ENCODE assay signal across 13 cellular contexts in the genomic region with DNA sequence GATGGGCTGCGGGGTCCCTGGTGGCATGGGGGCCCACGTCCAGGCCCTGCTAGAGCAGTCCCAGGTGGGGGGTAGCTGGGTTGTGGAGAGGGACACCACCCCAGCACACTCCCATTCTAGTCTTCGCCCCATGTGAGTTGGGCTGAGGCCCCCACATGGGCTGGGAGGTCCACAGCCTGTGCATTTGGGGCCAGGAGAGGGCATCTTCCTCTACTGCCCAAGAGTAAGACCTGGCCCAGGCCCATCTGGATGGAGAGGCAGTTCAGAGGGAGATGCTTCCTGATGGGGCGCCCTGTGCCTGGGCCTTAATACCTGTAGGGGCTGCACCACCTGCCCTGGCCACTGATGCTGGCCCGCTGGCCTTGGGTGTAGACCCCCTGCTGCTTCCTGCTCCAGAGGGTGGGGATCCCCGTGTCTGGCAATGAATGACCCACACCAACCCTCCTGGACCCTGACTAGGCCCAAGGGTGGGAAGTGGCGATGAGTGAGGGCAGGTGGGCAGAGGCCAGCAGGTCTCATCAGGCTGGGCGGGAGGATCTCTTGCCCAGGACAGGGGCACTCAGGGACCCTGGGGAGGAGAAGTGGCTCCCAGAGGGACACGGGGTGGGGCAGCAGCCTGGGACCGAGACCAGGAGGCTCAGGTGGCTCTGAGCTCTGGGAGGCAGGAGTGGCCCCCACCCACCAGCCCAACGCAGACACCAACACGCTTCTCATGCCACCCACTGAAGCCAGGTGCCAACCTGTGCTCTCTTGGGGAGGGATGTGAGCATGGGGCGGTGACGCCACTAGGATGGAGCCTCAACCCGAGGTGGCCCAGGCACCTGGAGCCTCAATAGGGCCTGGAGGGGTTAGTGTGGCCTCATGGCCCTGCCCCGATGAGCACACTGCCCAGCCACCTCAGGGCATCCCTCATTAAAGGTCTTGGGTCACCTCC. TPM values are rescaled to one million over a fixed set of nuclear protein-coding genes. Genes with fewer than 3 reads are reported as not detected.
A peak's percentile ranks its signal among the peaks of the same experiment; 100 is the strongest.
DNase-seq lines count a peak whose midpoint lies in the region; ATAC-seq, FAIRE-seq and TF ChIP-seq lines count a peak whose summit lies in the region.
"Had no signal": no experiment of that assay in that cellular context is flagged by ENCODE, and none has a peak within 500 bp of the region (broad histone marks: within the 10 kb centered on the region; RNA-seq: fewer than 3 reads in every experiment).

No MANE protein-coding gene starts in this region.

- H3K4me1 ChIP-seq in ascending aorta (peaks cover 16 to 20% of the 10 kb centered on the region in 2 donors), mesenchymal stem cell (ENCODE audit: control insufficient read depth, insufficient read depth, low read depth, low read length) (peaks cover 33% of the 10 kb centered on the region), uterus (peaks cover 0 to 4% of the 10 kb centered on the region in 2 donors), foreskin keratinocyte (peaks cover 23% of the 10 kb centered on the region)

- no peak overlapping the region for H4K91ac ChIP-seq in mesenchymal stem cell (ENCODE audit: low read length)

- no peak overlapping the region for H3K4me3 ChIP-seq in ascending aorta
- no peak overlapping the region for H3K4me3 ChIP-seq in mesenchymal stem cell (ENCODE audit: insufficient read depth in 1 of 2, low read depth in 1 of 2, low read length in 2 of 2)
- H3K4me3 ChIP-seq in uterus = no peak overlapping the region
- H3K4me3 ChIP-seq: GM12878, testis had no signal

- H3K36me3 ChIP-seq in ascending aorta (peaks cover 0 to 5% of the 10 kb centered on the region in 2 donors), mesenchymal stem cell (ENCODE audit: control insufficient read depth in 1 of 2, insufficient read depth in 2 of 2, low read depth in 1 of 2, low read length in 2 of 2) (peaks cover 0 to 39% of the 10 kb centered on the region in 2 experiments), uterus (no peaks in the 10 kb centered on the region)

- H3K9ac ChIP-seq in mesenchymal stem cell (ENCODE audit: low read length) = no peak overlapping the region

- H3K18ac ChIP-seq in mesenchymal stem cell (ENCODE audit: low read depth in 1 of 2, low read length in 2 of 2) = no peak overlapping the region

- DNase-seq in left ventricle myocardium superior (peak; percentile 26), Right ventricle myocardium superior (no peak), ascending aorta (ENCODE audit: low spot score in 2 of 2) (peak; percentile 3 to 57), mesenchymal stem cell (no peak), uterus (peak; percentile 11 to 12), foreskin keratinocyte (no peak), HTR-8/SVneo (ENCODE audit: insufficient read length, low spot score) (no peak)
- DNase-seq: activated CD4-positive, alpha-beta T cell treated with anti-CD3 and anti-CD28 coated beads, Interleukin-2, amount 10 ng/mL, durations not matched to agents 7 days and 5 days; EL; NCI-H82; testis had no signal

- no peak overlapping the region for H3K4ac ChIP-seq in mesenchymal stem cell (ENCODE audit: low read depth in 1 of 2, low read length in 2 of 2)

- no peak overlapping the region for H3K4me2 ChIP-seq in mesenchymal stem cell (ENCODE audit: low read length, poor library complexity, severe bottlenecking)

- H2AFZ ChIP-seq in mesenchymal stem cell (ENCODE audit: low read depth, low read length) = no peak overlapping the region

- H3K79me1 ChIP-seq in mesenchymal stem cell (replicated peaks; ENCODE audit: low read length, poor library complexity, severe bottlenecking) = peaks cover 7% of the 10 kb centered on the region

- no peak for TF ChIP-seq POLR2A in uterus (IDR thresholded peaks at IDR 0.05)

- H3K14ac ChIP-seq in mesenchymal stem cell (ENCODE audit: low read length in 2 of 2) = no peak overlapping the region

- H3K23ac ChIP-seq in mesenchymal stem cell (ENCODE audit: low read length in 2 of 2) = no peak overlapping the region

- H3K9me3 ChIP-seq in ascending aorta = no peaks in the 10 kb centered on the region
- no peaks in the 10 kb centered on the region for H3K9me3 ChIP-seq in mesenchymal stem cell (ENCODE audit: control insufficient read depth, low read length)
- H3K9me3 ChIP-seq in uterus = no peaks in the 10 kb centered on the region
- H3K9me3 ChIP-seq: testis had no signal

- H3K27me3 ChIP-seq in ascending aorta (no peaks in the 10 kb centered on the region), mesenchymal stem cell (ENCODE audit: control insufficient read depth in 1 of 2, insufficient read depth in 1 of 2, low read length in 2 of 2) (no peaks in the 10 kb centered on the region), uterus (no peaks in the 10 kb centered on the region), foreskin keratinocyte (no peaks in the 10 kb centered on the region)
- H3K27me3 ChIP-seq: testis had no signal

- peak overlapping the region; percentile 55 for H4K8ac ChIP-seq in mesenchymal stem cell (ENCODE audit: low read length)

- ATAC-seq in left ventricle myocardium superior (no peak), Right ventricle myocardium superior (ENCODE audit: poor library complexity) (no peak), foreskin keratinocyte (no peak)
- ATAC-seq: GM12878 had no signal

- WGBS in mesenchymal stem cell = 97% methylated on average over 13 of the region's 16 CpGs

- H2AK5ac ChIP-seq in mesenchymal stem cell (ENCODE audit: low read length, severe bottlenecking) = no peak overlapping the region

- H2BK120ac ChIP-seq in mesenchymal stem cell (ENCODE audit: low read depth, low read length) = no peak overlapping the region

- no peak overlapping the region for H2BK15ac ChIP-seq in mesenchymal stem cell (ENCODE audit: low read depth, poor library complexity, severe bottlenecking)

- FAIRE-seq in HTR-8/SVneo (lab: Jason Lieb, UNC) = no peak
- FAIRE-seq: GM12878 had no signal

- no peak overlapping the region for H2BK12ac ChIP-seq in mesenchymal stem cell (ENCODE audit: low read length in 2 of 2)

- intact Hi-C loops in left ventricle myocardium superior (cut with micrococcal nuclease) = no loop called here
- intact Hi-C loops in Right ventricle myocardium superior (cut with DNase I) = no loop called here
- intact Hi-C loops in ascending aorta (cut with DNase I) = no loop called here
- intact Hi-C loops in uterus (cut with DNase I; ENCODE audit: low total_unique reads) = no loop called here

- H2BK5ac ChIP-seq in mesenchymal stem cell (ENCODE audit: low read depth, low read length, poor library complexity, severe bottlenecking) = no peak overlapping the region

- H3K27ac ChIP-seq in ascending aorta = no peak overlapping the region
- H3K27ac ChIP-seq in mesenchymal stem cell (ENCODE audit: low read length, poor library complexity, severe bottlenecking) = no peak overlapping the region
- H3K27ac ChIP-seq in uterus = no peak overlapping the region
- H3K27ac ChIP-seq in foreskin keratinocyte = no peak overlapping the region
- H3K27ac ChIP-seq: C4-2B, testis had no signal

- TF ChIP-seq CTCF in ascending aorta (IDR thresholded peaks at IDR 0.05) (no peak), uterus (IDR thresholded peaks at IDR 0.05) (no peak), foreskin keratinocyte (conservative IDR thresholded peaks at IDR 0.05) (no peak)

RNA-seq across cellular contexts. Expression of a gene that starts 17.4 kb away (rescaled TPM):
- total RNA-seq in left ventricle myocardium superior (3.4 TPM), Right ventricle myocardium superior (2.5 TPM), ascending aorta (7.9 TPM), uterus (10 to 100 TPM in 1 of 4 donors, 1 to 10 TPM in 2, under 1 TPM in 1; 0.59 to 12.2 (median 3.1) TPM), foreskin keratinocyte (8.2 and 12.2 TPM in 2 replicates)
- 3.9 TPM for polyA plus RNA-seq in mesenchymal stem cell (2013, experiment 1 of 2)
- 3.9 TPM for polyA plus RNA-seq in mesenchymal stem cell (2013, experiment 2 of 2)
- 14.8 and 16.4 TPM in 2 replicates for polyA plus RNA-seq in foreskin keratinocyte

RNA-seq across cellular contexts. Expression of a gene that starts 17.4 kb away (rescaled TPM):
- total RNA-seq in left ventricle myocardium superior (8.0 TPM), Right ventricle myocardium superior (6.2 TPM), ascending aorta (8.8 TPM), uterus (10 to 100 TPM in 3 of 4 donors, 1 to 10 TPM in 1; 6.8 to 24.3 (median 17.7) TPM), foreskin keratinocyte (21.9 and 24.7 TPM in 2 replicates)
- polyA plus RNA-seq in mesenchymal stem cell (2013, experiment 1 of 2) = 6.4 TPM
- 7.2 TPM for polyA plus RNA-seq in mesenchymal stem cell (2013, experiment 2 of 2)
- 18.0 and 18.1 TPM in 2 replicates for polyA plus RNA-seq in foreskin keratinocyte

Comparison
In these comparisons a context has a peak if more than half of its experiments do, and no peak if none do; other contexts are left out.
1. DNase-seq: peak in left ventricle myocardium superior (single experiment), ascending aorta (2 of 2) and uterus (2 of 2); none in Right ventricle myocardium superior (single experiment), mesenchymal stem cell (single experiment), foreskin keratinocyte (0 of 2) and HTR-8/SVneo (single experiment).